Comparison of ENCODE assay signal across 8 cellular contexts in the genomic region with DNA sequence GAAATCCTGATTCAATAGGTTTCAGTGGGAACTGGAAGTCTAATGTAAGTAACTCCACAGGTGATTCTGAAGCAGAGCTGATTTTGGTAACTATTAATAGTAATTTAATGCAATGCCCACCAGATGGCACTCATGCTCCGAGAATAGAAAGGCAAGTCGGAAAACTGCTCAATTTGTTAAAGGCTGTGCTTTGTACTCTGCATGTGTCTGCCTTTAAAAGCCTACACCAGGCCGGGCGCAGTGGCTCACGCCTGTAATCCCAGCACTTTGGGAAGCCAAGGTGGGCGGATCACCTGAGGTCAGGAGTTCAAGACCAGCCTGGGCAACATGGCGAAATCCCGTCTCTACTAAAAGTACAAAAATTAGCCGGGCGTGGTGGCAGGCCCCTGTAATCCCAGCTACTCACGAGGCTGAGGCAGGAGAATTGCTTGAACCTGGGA.
DNase-seq lines count a peak whose midpoint lies in the region; ATAC-seq and TF ChIP-seq lines count a peak whose summit lies in the region.
"Not testable (repeated sequence)": the region's sequence is repeated elsewhere in the genome, so short reads cannot be mapped to it uniquely, and the experiment has no call there.

No MANE protein-coding gene starts in this region.

- peak; percentile 69 for ATAC-seq in GM18868 (IDR thresholded peaks at IDR 0.05; ENCODE audit: unreplicated experiment)
- peak; percentile 71 for ATAC-seq in effector memory CD8-positive, alpha-beta T cell (replicated peaks)
- peak; percentile 98 for ATAC-seq in left lung

- peaks cover 22 to 24% of the 10 kb centered on the region in 2 donors for H3K27me3 Mint-ChIP-seq in effector memory CD8-positive, alpha-beta T cell

- peak; percentile 63 for TF ChIP-seq CTCF in AG10803 (conservative IDR thresholded peaks at IDR 0.05; ENCODE audit: low read length)
- TF ChIP-seq CTCF in left lung (IDR thresholded peaks at IDR 0.05): peak; percentile 40 to 55

- not testable (repeated sequence) for H3K4me1 ChIP-seq in left lung

- H3K9me3 ChIP-seq in left lung: not testable (repeated sequence)

- DNase-seq in AG10803 (ENCODE audit: low read depth) (peak; percentile 76), MV-4-11 (lab: John Stamatoyannopoulos, UW) (peak; percentile 67), RPMI7951 (ENCODE audit: low read depth) (peak; percentile 71)
- DNase-seq in activated CD8-positive, alpha-beta memory T cell treated with anti-CD3 and anti-CD28 coated beads, Interleukin-2, amount 50 U/mL, for 48 hours: peak; percentile 72
- peak; percentile 55 to 67 (median 65) for DNase-seq in effector memory CD8-positive, alpha-beta T cell
- not testable (repeated sequence) for DNase-seq in left lung
- DNase-seq in stimulated activated CD4-positive, alpha-beta T cell treated with anti-CD3 and anti-CD28 coated beads, Interleukin-1b, Interleukin-23, amount 100 ng/mL, for 24 hours (ENCODE audit: low read depth in 4 of 4, low spot score in 1 of 4): peak; percentile 26 to 35 (median 31)

- H3K36me3 ChIP-seq in left lung: not testable (repeated sequence)

- H3K36me3 Mint-ChIP-seq in effector memory CD8-positive, alpha-beta T cell (ENCODE audit: insufficient read depth): not testable (repeated sequence)

- not testable (repeated sequence) for H3K9me3 Mint-ChIP-seq in effector memory CD8-positive, alpha-beta T cell

- intact Hi-C loops in left lung (cut with DNase I): not testable (repeated sequence)

- not testable (repeated sequence) for H3K4me3 Mint-ChIP-seq in effector memory CD8-positive, alpha-beta T cell

- not testable (repeated sequence) for H3K27ac ChIP-seq in left lung

- H3K27ac Mint-ChIP-seq in effector memory CD8-positive, alpha-beta T cell: not testable (repeated sequence)

- not testable (repeated sequence) for H3K27me3 ChIP-seq in left lung

- H3K4me1 Mint-ChIP-seq in effector memory CD8-positive, alpha-beta T cell (ENCODE audit: low read depth in 2 of 2): not testable (repeated sequence)

- H3K4me3 ChIP-seq in AG10803 (ENCODE audit: low read length); left lung: not testable (repeated sequence)
